8 cellular contexts compared by ENCODE assay signal in genomic region chr15:67240235-67241131, GRCh38. TPM values are rescaled to one million over a fixed set of nuclear protein-coding genes. Genes with fewer than 3 reads are reported as not detected.
DNase-seq lines count a peak whose midpoint lies in the region; ATAC-seq, FAIRE-seq and TF ChIP-seq lines count a peak whose summit lies in the region.

No MANE protein-coding gene starts in this region.

- no peaks in the 10 kb centered on the region for H3K36me3 Mint-ChIP-seq in T-helper 17 cell (ENCODE audit: low read depth)

- H3K9me3 ChIP-seq in T-helper 17 cell (ENCODE audit: control insufficient read depth, low read length, poor library complexity, severe bottlenecking) = no peaks in the 10 kb centered on the region

- H3K4me3 ChIP-seq in GM12864 (ENCODE audit: low read depth, low read length) = no peak overlapping the region
- H3K4me3 ChIP-seq in LNCaP clone FGC (ENCODE audit: low read depth, low read length) = no peak overlapping the region
- H3K4me3 ChIP-seq in foreskin fibroblast (ENCODE audit: low read depth in 1 of 2, low read length in 2 of 2) = no peak overlapping the region

- H3K27ac ChIP-seq in 22Rv1 = no peak overlapping the region

- H3K4me3 Mint-ChIP-seq in T-helper 17 cell = peak overlapping the region; percentile 75

- H3K27ac Mint-ChIP-seq in T-helper 17 cell = peak overlapping the region; percentile 95

- no peak for FAIRE-seq in urothelium cell line (lab: Jason Lieb, UNC)

- ATAC-seq in T-helper 17 cell = peak; percentile 81
- ATAC-seq in esophagus mucosa = peak; percentile 28

- H3K27me3 Mint-ChIP-seq in T-helper 17 cell = no peaks in the 10 kb centered on the region

- DNase-seq in GM12864 (ENCODE audit: low read depth) (peak; percentile 25), LNCaP clone FGC (ENCODE audit: low read depth) (peak; percentile 36), T-helper 17 cell (peak in 1 of 3 donors; percentile 11), urothelium cell line (ENCODE audit: low spot score) (peak; percentile 48), foreskin fibroblast (no peak), NCI-H446 treated with DMSO at 0.1 percent for 48 hours (lab: John Stamatoyannopoulos, UW) (no peak)

- TF ChIP-seq CTCF in 22Rv1 (IDR thresholded peaks at IDR 0.05) (peak; percentile 75), GM12864 (IDR thresholded peaks at IDR 0.05; ENCODE audit: low read depth, low read length, missing control alignments) (peak; percentile 42), LNCaP clone FGC (IDR thresholded peaks at IDR 0.05; ENCODE audit: control insufficient read depth, extremely low read depth, insufficient read depth) (peak; percentile 70), foreskin fibroblast (IDR thresholded peaks at IDR 0.05; ENCODE audit: low read depth, low read length) (no peak)

- peaks cover 38% of the 10 kb centered on the region for H3K4me1 Mint-ChIP-seq in T-helper 17 cell

RNA-seq across cellular contexts. Expression of gene AAGAB, which starts 14.0 kb away (rescaled TPM):
- total RNA-seq in T-helper 17 cell (10 to 100 TPM; 29.0 to 30.6 TPM), esophagus mucosa (34.7 TPM)

RNA-seq across cellular contexts. Expression of gene IQCH, which starts 14.1 kb away (rescaled TPM):
- 1 to 10 TPM in 1 of 2 donors, under 1 TPM in 1; 0.70 to 1.2 TPM for total RNA-seq in T-helper 17 cell
- total RNA-seq in esophagus mucosa = 1.4 TPM

Comparison
In these comparisons a context has a peak if more than half of its experiments do, and no peak if none do; other contexts are left out.
1. DNase-seq: peak in GM12864 (single experiment), LNCaP clone FGC (single experiment) and urothelium cell line (single experiment); none in foreskin fibroblast (0 of 2) and NCI-H446 treated with DMSO at 0.1 percent for 48 hours (single experiment).